Comparison of ENCODE assay signal across 1 cellular context in the genomic region with DNA sequence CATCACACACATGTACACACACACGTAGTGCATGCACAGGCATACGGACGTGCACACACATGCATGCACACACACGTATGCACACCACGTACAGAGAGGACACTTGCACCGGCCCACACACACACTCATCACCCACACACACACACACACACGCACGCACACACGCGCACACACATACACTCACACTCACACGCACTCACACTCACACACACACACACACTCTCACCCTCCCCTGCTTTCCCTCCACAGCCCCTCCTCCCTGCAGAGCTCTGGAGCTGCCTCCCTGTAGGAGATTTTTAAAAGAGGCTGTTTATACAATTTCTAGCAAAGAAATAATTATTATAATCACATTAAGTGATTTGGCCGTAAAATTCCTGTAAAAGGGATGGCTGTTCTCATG.
TF ChIP-seq lines count a peak whose summit lies in the region.

No MANE protein-coding gene starts in this region.

TF ChIP-seq in IMR-90, 13 proteins besides CTCF, POLR2A, EP300 and RAD21:
- TF ChIP-seq RCOR1 (IDR thresholded peaks at IDR 0.05; ENCODE audit: insufficient replicate concordance, low read length): no peak
- TF ChIP-seq MAZ (IDR thresholded peaks at IDR 0.05; ENCODE audit: borderline replicate concordance, low read depth, low read length): no peak
- TF ChIP-seq CHD1 (IDR thresholded peaks at IDR 0.05; ENCODE audit: low read depth, low read length): no peak
- TF ChIP-seq SMC3 (IDR thresholded peaks at IDR 0.05; ENCODE audit: low read depth, low read length): no peak
- no peak for TF ChIP-seq MXI1 (IDR thresholded peaks at IDR 0.05; ENCODE audit: borderline replicate concordance, low read depth, low read length)
